In genomic region chr6:14066782-14067406, GRCh38 we compare ENCODE assay signal across 8 cellular contexts. TPM values are rescaled to one million over a fixed set of nuclear protein-coding genes. Genes with fewer than 3 reads are reported as not detected.
DNase-seq lines count a peak whose midpoint lies in the region; ATAC-seq, FAIRE-seq and TF ChIP-seq lines count a peak whose summit lies in the region.

No MANE protein-coding gene starts in this region.

- no peak overlapping the region for H3K4me2 ChIP-seq in endothelial cell of umbilical vein (ENCODE audit: insufficient read depth, low read length)

- peaks cover 5 to 18% of the 10 kb centered on the region in 2 experiments for H3K27me3 ChIP-seq in endothelial cell of umbilical vein (ENCODE audit: control insufficient read depth in 2 of 2, insufficient read depth in 2 of 2, low read length in 2 of 2)

- peak; percentile 88 for FAIRE-seq in endothelial cell of umbilical vein (lab: Jason Lieb, UNC)

- BruUV-seq in Calu3 (replicated peaks; lab: Mats Ljungman, UMichigan) (no TSS peak), endothelial cell of umbilical vein (replicated peaks; lab: Mats Ljungman, UMichigan) (no TSS peak)

- POLR2A ChIA-PET in endothelial cell of umbilical vein (lab: Charles Lee), result interaction anchor here (0.7 kb wide), 1 partner anchor 505 kb away, joined by 5 read pairs; no protein-coding TSS in a partner anchor

- ATAC-seq in GM19463 (IDR thresholded peaks at IDR 0.05; ENCODE audit: unreplicated experiment), result peak; percentile 54
- ATAC-seq in GM21528 (IDR thresholded peaks at IDR 0.05; ENCODE audit: low FRiP score, unreplicated experiment), result no peak
- ATAC-seq in HG03378 (IDR thresholded peaks at IDR 0.05; ENCODE audit: unreplicated experiment), result no peak

- no peaks in the 10 kb centered on the region for H3K9me3 ChIP-seq in endothelial cell of umbilical vein (replicated peaks; ENCODE audit: control insufficient read depth, insufficient read depth, low read length)

- no peak overlapping the region for H3K4me3 ChIP-seq in endothelial cell of umbilical vein (replicated peaks in 1 of 3; ENCODE audit: insufficient read depth in 1 of 3, low read depth in 1 of 3, low read length in 3 of 3)

- dilution Hi-C loops in endothelial cell of umbilical vein (cut with MboI; ENCODE audit: extremely low pct_ligation_motif_present, low sequenced_read_pairs), result no loop called here

- TF ChIP-seq POLR2A in endothelial cell of umbilical vein (IDR thresholded peaks at IDR 0.05; ENCODE audit: low read depth, low read length), result no peak

- H2AFZ ChIP-seq in endothelial cell of umbilical vein (ENCODE audit: low read depth, low read length), result no peak overlapping the region

- no peaks in the 10 kb centered on the region for H3K79me2 ChIP-seq in endothelial cell of umbilical vein (ENCODE audit: control insufficient read depth, insufficient read depth, low read length)

- no peaks in the 10 kb centered on the region for H4K20me1 ChIP-seq in endothelial cell of umbilical vein (replicated peaks; ENCODE audit: control insufficient read depth, extremely low read depth, insufficient read depth, low read length)

- H3K9me1 ChIP-seq in endothelial cell of umbilical vein (replicated peaks; ENCODE audit: control insufficient read depth, extremely low read depth, insufficient read depth, low read length), result no peaks in the 10 kb centered on the region

- TF ChIP-seq CTCF in Calu3 (IDR thresholded peaks at IDR 0.05; ENCODE audit: unreplicated experiment), result no peak
- peak; percentile 47 to 52 for TF ChIP-seq CTCF in endothelial cell of umbilical vein (IDR thresholded peaks at IDR 0.05; ENCODE audit: extremely low read depth in 1 of 2, insufficient read depth in 1 of 2, low read depth in 1 of 2, low read length in 2 of 2)

- no peak overlapping the region for H3K4me3 Mint-ChIP-seq in Calu3 (ENCODE audit: low read depth, unreplicated experiment)

- H3K27ac Mint-ChIP-seq in Calu3 (ENCODE audit: unreplicated experiment), result no peak overlapping the region

- no peak overlapping the region for H3K27ac ChIP-seq in endothelial cell of umbilical vein (ENCODE audit: insufficient read depth, low read depth, low read length)

- no peaks in the 10 kb centered on the region for H3K36me3 Mint-ChIP-seq in Calu3 (ENCODE audit: insufficient read depth, unreplicated experiment)

- CTCF ChIA-PET in Calu3 (lab: Charles Lee) (interaction anchor here (0.5 to 3.0 kb wide), 6 partner anchors 10 to 159 kb away, joined by 3 to 27 read pairs (median 7); no protein-coding TSS in a partner anchor), endothelial cell of umbilical vein (lab: Charles Lee) (interaction anchor here (0.7 to 7.3 kb wide), 50 partner anchors 8 to 1323 kb away, joined by 3 to 188 read pairs (median 4); partner anchors contain the start of genes RNF182 and SIRT5)

- H3K9me3 Mint-ChIP-seq in Calu3 (ENCODE audit: low read depth, unreplicated experiment), result peaks cover 4% of the 10 kb centered on the region

- no peaks in the 10 kb centered on the region for H3K4me1 ChIP-seq in endothelial cell of umbilical vein (ENCODE audit: control insufficient read depth, extremely low read depth, insufficient read depth, low read length)

- DNase-seq in Calu3 (peak; percentile 13), MV-4-11 (lab: John Stamatoyannopoulos, UW) (peak; percentile 29), SK-N-DZ (ENCODE audit: low spot score) (peak; percentile 79), endothelial cell of umbilical vein (ENCODE audit: low read depth, low spot score) (peak; percentile 61), midbrain (lab: John Stamatoyannopoulos, UW) (peak; percentile 47)

- H3K36me3 ChIP-seq in endothelial cell of umbilical vein (ENCODE audit: control insufficient read depth in 2 of 2, extremely low read depth in 1 of 2, insufficient read depth in 2 of 2, low read length in 2 of 2), result no peaks in the 10 kb centered on the region

- intact Hi-C loops in Calu3 (cut with micrococcal nuclease; ENCODE audit: unreplicated experiment), result loop anchor here (1.0 to 2.0 kb wide), 3 partner anchors 78 to 158 kb away; no protein-coding TSS in a partner anchor
- intact Hi-C loops in endothelial cell of umbilical vein (cut with micrococcal nuclease), result loop anchor here (1.0 to 10.0 kb wide), 6 partner anchors 20 to 730 kb away; no protein-coding TSS in a partner anchor

- H3K9ac ChIP-seq in endothelial cell of umbilical vein (replicated peaks; ENCODE audit: extremely low read depth, insufficient read depth, low read length), result no peak overlapping the region

- no peaks in the 10 kb centered on the region for H3K27me3 Mint-ChIP-seq in Calu3 (ENCODE audit: unreplicated experiment)

- H3K4me1 Mint-ChIP-seq in Calu3 (ENCODE audit: low read depth, unreplicated experiment), result no peaks in the 10 kb centered on the region

TF ChIP-seq in endothelial cell of umbilical vein, 7 proteins besides CTCF, POLR2A, EP300 and RAD21:
- TF ChIP-seq EZH2 (IDR thresholded peaks at IDR 0.05; ENCODE audit: borderline replicate concordance, low read depth, low read length, severe bottlenecking) (no peak), GATA2 (IDR thresholded peaks at IDR 0.05; ENCODE audit: insufficient read depth, insufficient read length, low read depth, low read length) (peak; percentile 19)

RNA-seq across cellular contexts. Expression of gene CD83, which starts 50.7 kb away (rescaled TPM):
- total RNA-seq in Calu3 (2022), result 5.1 and 6.5 TPM in 2 replicates
- 9.5 and 12.9 TPM in 2 replicates for polyA plus RNA-seq in SK-N-DZ (2014; cell fraction: cytosol; rRNA removed)
- polyA plus RNA-seq in SK-N-DZ (2014; cell fraction: nucleus; rRNA removed), result 4.9 and 7.1 TPM in 2 replicates
- 0.46 and 0.55 TPM in 2 replicates for total RNA-seq in endothelial cell of umbilical vein
- 0.40 TPM in 2 replicates for polyA plus RNA-seq in endothelial cell of umbilical vein
- 0.48 and 0.57 TPM in 2 replicates for polyA plus RNA-seq in endothelial cell of umbilical vein (2011; cell fraction: cytosol; rRNA removed)
- polyA plus RNA-seq in endothelial cell of umbilical vein (2011; cell fraction: nucleus; rRNA removed), result 0.41 and 0.54 TPM in 2 replicates
- 0.48 and 0.54 TPM in 2 replicates for polyA plus RNA-seq in endothelial cell of umbilical vein (2012)
- polyA minus RNA-seq in endothelial cell of umbilical vein, result 0.28 and 0.29 TPM in 2 replicates
- polyA minus RNA-seq in endothelial cell of umbilical vein (2011; cell fraction: cytosol; rRNA and poly(A)+ RNA removed), result 5.2 TPM
- polyA minus RNA-seq in endothelial cell of umbilical vein (2011; cell fraction: nucleus; rRNA and poly(A)+ RNA removed), result 0.14 and 0.19 TPM in 2 replicates

Comparison
In these comparisons a context has a peak if more than half of its experiments do, and no peak if none do; other contexts are left out.
1. DNase-seq: peak in every context shown above with its lines; median percentile 79 in SK-N-DZ; 61 in endothelial cell of umbilical vein; 47 in midbrain; 29 in MV-4-11; 13 in Calu3.